In the genomic region with DNA sequence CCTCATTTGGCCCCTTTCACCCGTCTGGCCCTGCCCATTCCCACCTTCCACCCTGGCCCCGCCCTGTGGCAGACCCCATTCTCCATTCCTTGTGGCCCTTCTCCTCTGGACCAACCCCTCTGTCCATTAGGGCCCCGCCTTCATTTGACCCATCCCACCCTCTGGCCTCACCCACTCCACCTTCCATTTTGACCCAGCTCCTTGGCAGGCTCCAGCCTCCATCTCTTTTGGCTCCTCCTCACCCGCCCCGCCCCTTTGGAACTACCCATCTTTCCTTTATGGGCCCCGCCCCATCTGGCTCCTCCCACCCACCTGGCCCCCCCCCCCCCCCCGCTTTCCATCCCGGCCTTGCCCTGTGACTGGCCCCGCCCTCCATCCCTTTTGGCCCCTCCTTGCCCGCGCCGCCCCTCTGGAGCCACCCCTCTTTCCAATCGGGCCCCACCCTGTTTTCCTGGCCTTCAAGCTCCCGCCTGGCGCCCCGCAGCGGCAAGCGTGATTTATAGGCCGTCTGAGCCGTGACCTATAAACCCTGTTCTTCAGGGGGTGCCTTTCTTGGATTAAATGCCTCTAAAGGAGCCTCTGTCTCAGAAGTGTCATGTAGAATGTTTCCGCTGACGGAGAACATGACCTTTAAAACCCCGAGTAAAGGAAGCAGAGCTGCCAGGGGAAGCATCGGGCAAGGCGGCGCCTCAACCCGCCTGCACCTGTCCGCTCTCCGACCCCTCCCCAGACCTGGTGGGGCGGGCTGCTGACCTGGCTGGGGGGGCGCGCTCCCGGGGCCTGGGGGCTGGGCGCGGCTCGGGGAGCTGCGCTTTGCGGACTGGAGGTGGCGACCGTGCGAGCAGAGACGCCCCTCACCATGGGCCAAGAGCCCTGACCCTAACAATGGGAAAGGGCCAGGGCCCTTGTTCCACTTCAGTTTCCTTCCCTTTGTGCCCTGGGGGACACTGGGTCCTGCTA, we compare ENCODE assay signal across 8 cellular contexts.
DNase-seq lines count a peak whose midpoint lies in the region; ATAC-seq, FAIRE-seq and TF ChIP-seq lines count a peak whose summit lies in the region.

No MANE protein-coding gene starts in this region.

- H3K27ac Mint-ChIP-seq in activated naive CD4-positive, alpha-beta T cell treated with anti-CD3 and anti-CD28 coated beads, Interleukin-2, amount 10 ng/mL, durations not matched to agents 7 days and 5 days: no peak overlapping the region

- H3K9me3 Mint-ChIP-seq in activated naive CD4-positive, alpha-beta T cell treated with anti-CD3 and anti-CD28 coated beads, Interleukin-2, amount 10 ng/mL, durations not matched to agents 7 days and 5 days: no peaks in the 10 kb centered on the region

- H3K4me3 Mint-ChIP-seq in activated naive CD4-positive, alpha-beta T cell treated with anti-CD3 and anti-CD28 coated beads, Interleukin-2, amount 10 ng/mL, durations not matched to agents 7 days and 5 days: no peak overlapping the region

- in situ Hi-C loops in GM13976 (cut with MboI; ENCODE audit: low sequenced_read_pairs, unreplicated experiment): no loop called here

- no peak for TF ChIP-seq CTCF in GM13976 (IDR thresholded peaks at IDR 0.05; ENCODE audit: borderline replicate concordance, control extremely low read depth, extremely low read depth, insufficient read depth, missing control alignments)

- ATAC-seq in GM18502 (IDR thresholded peaks at IDR 0.05; ENCODE audit: poor library complexity, unreplicated experiment): no peak

- peaks cover 16% of the 10 kb centered on the region for H3K4me1 Mint-ChIP-seq in activated naive CD4-positive, alpha-beta T cell treated with anti-CD3 and anti-CD28 coated beads, Interleukin-2, amount 10 ng/mL, durations not matched to agents 7 days and 5 days

- CTCF ChIA-PET in activated naive CD4-positive, alpha-beta T cell treated with anti-CD3 and anti-CD28 coated beads, Interleukin-2, amount 10 ng/mL, durations not matched to agents 7 days and 5 days (lab: Charles Lee): no interaction called here

- peaks cover 71% of the 10 kb centered on the region for H3K27me3 Mint-ChIP-seq in activated naive CD4-positive, alpha-beta T cell treated with anti-CD3 and anti-CD28 coated beads, Interleukin-2, amount 10 ng/mL, durations not matched to agents 7 days and 5 days

- no peak for FAIRE-seq in RCC 7860 (lab: Jason Lieb, UNC)

- no peaks in the 10 kb centered on the region for H3K36me3 Mint-ChIP-seq in activated naive CD4-positive, alpha-beta T cell treated with anti-CD3 and anti-CD28 coated beads, Interleukin-2, amount 10 ng/mL, durations not matched to agents 7 days and 5 days

- peak; percentile 79 for DNase-seq in GM13976 (ENCODE audit: low spot score)
- DNase-seq in NOMO-1 treated with DMSO at 0.1 percent for 48 hours (lab: John Stamatoyannopoulos, UW; ENCODE audit: unreplicated experiment): peak; percentile 68
- peak; percentile 56 for DNase-seq in activated naive CD4-positive, alpha-beta T cell treated with anti-CD3 and anti-CD28 coated beads, Interleukin-2, amount 10 ng/mL, durations not matched to agents 7 days and 5 days
- peak; percentile 97 for DNase-seq in iPS-NIHi11 (ENCODE audit: low spot score)
- DNase-seq in stimulated activated CD4-positive, alpha-beta T cell treated with anti-CD3 and anti-CD28 coated beads, TNF-alpha, amount 100 ng/mL, for 48 hours (ENCODE audit: low read depth in 3 of 3): peak; percentile 40 to 77 (median 73)
- no peak for DNase-seq in RCC 7860 (ENCODE audit: low spot score)
- no peak for DNase-seq in NCI-H1694 (lab: John Stamatoyannopoulos, UW)

Comparison
In these comparisons a context has a peak if more than half of its experiments do, and no peak if none do; other contexts are left out.
1. DNase-seq: peak in GM13976 (single experiment), NOMO-1 treated with DMSO at 0.1 percent for 48 hours (single experiment), activated naive CD4-positive, alpha-beta T cell treated with anti-CD3 and anti-CD28 coated beads, Interleukin-2, amount 10 ng/mL, durations not matched to agents 7 days and 5 days (single experiment), iPS-NIHi11 (single experiment) and stimulated activated CD4-positive, alpha-beta T cell treated with anti-CD3 and anti-CD28 coated beads, TNF-alpha, amount 100 ng/mL, for 48 hours (3 of 3); none in RCC 7860 (single experiment) and NCI-H1694 (single experiment).